Comparison of ENCODE assay signal across 18 cellular contexts in the genomic region with DNA sequence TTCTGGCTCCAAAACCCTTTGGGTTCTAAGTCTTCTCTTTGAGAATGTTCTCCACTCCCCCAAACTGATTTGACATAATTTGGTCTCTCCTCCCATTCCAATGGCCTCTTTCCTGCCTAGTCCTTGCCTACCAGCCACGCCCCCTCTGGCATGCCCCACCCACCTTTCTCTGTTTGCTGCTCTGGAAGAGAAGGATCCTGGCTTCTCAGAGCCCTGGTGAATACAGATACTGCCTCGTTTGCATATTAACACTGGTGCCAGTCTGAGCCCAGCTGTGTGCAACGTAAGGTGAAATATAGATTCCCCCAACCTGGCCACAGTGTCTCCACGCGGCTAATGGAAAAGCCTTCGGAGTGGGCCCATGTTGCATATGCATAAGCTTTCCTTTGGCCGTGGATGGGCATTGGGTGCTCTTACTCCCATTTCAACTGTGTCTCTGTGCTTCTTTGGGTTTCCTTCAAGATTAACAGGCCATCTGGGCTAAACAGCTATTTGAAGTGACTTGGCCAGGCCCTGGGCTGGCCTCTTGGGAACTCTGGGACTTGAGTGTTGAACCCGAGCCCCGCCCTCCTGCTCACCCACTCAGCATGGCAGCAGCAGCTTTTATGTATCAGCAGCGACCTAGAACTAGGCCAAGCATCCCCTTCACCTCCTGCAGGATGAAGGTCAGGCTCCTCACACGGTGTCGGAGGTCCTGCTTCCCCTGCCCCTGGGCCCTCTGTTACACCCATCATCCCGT.
DNase-seq lines count a peak whose midpoint lies in the region; ATAC-seq lines count a peak whose summit lies in the region.
"Had no signal": no experiment of that assay in that cellular context is flagged by ENCODE, and none has a peak within 500 bp of the region (broad histone marks: within the 10 kb centered on the region; RNA-seq: fewer than 3 reads in every experiment).

No MANE protein-coding gene starts in this region.

- ATAC-seq in HG02610 (IDR thresholded peaks at IDR 0.05; ENCODE audit: unreplicated experiment) (no peak), GM18873 (IDR thresholded peaks at IDR 0.05; ENCODE audit: low FRiP score, unreplicated experiment) (no peak)
- ATAC-seq: activated T-cell treated with anti-CD3 and anti-CD28 coated beads, Interleukin-2, amount 50 U/mL, for 72 hours; HCT116; stimulated activated memory B cell treated with anti-CD40 and anti-IgM and Interleukin-4, amounts not matched to agents 10 μg/mL and 1 μg/mL and 100 μg/mL, for 72 hours had no signal

- DNase-seq in AG20443 (ENCODE audit: low spot score) (peak; percentile 36), EH (ENCODE audit: low read depth) (peak; percentile 11), NCI-H526 treated with DMSO at 0.1 percent for 48 hours (lab: John Stamatoyannopoulos, UW) (peak; percentile 88), iPS-NIHi11 (ENCODE audit: low spot score) (peak; percentile 43), T-helper 1 cell (no peak), D341Med (ENCODE audit: low spot score) (no peak)
- DNase-seq: activated CD4-positive, alpha-beta T cell treated with anti-CD3 and anti-CD28 coated beads for 4 hours; activated naive CD8-positive, alpha-beta T cell treated with anti-CD3 and anti-CD28 coated beads for 36 hours; activated T-cell treated with anti-CD3 and anti-CD28 coated beads, Interleukin-2, amount 50 U/mL, for 72 hours; dermis blood vessel endothelial cell; NCI-H1436; SHP77; T1000; tibial artery had no signal

Comparison
In these comparisons a context has a peak if more than half of its experiments do, and no peak if none do; other contexts are left out.
1. DNase-seq: peak in AG20443 (single experiment), EH (single experiment), NCI-H526 treated with DMSO at 0.1 percent for 48 hours (single experiment) and iPS-NIHi11 (single experiment); none in T-helper 1 cell (0 of 5) and D341Med (single experiment).